ENCODE assay signal across 8 cellular contexts in the genomic region with DNA sequence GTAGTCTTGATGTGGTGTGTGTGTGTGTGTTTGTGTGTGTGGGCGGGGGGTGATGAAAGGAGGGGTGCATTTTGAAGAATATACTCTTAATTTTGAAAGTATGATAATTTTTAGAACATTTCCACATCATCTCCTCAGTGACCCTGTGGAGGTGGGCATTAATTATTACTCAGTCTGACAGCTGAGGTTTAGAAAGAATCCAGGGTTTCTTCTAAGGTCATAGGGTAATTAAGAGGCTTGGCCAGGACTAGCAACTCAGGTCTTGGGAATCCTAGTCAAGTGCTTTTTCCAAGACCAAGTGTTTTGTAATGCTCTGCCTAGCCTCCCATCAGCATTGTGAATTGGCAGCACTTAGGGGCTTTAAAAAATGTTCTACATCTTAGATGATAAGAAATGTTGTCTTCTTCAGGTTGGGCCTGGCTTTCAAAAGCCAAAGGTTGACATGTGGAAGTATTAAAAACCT.
DNase-seq lines count a peak whose midpoint lies in the region; ATAC-seq, FAIRE-seq and TF ChIP-seq lines count a peak whose summit lies in the region.

No MANE protein-coding gene starts in this region.

- H3K4me3 Mint-ChIP-seq in stimulated activated naive CD8-positive, alpha-beta T cell treated with anti-CD3 and anti-CD28 coated beads, Interleukin-15, Interleukin-2, amounts not matched to agents 100 ng/mL and 50 ng/mL, for 24 hours: peak overlapping the region; percentile 92
- H3K4me3 Mint-ChIP-seq in memory B cell: peak overlapping the region; percentile 97

- intact Hi-C loops in K562 (cut with micrococcal nuclease): loop anchor here (1.0 kb wide), 1 partner anchor 9 kb away; no protein-coding TSS in a partner anchor

- TF ChIP-seq EP300 in K562 (IDR thresholded peaks at IDR 0.05; ENCODE audit: low read length): no peak

- H3K4me2 ChIP-seq in K562 (ENCODE audit: insufficient read depth, low read length): no peak overlapping the region

- no peak overlapping the region for H3K27ac ChIP-seq in K562 (ENCODE audit: extremely low read depth, low read depth, low read length)

- no peaks in the 10 kb centered on the region for H3K27me3 Mint-ChIP-seq in stimulated activated naive CD8-positive, alpha-beta T cell treated with anti-CD3 and anti-CD28 coated beads, Interleukin-15, Interleukin-2, amounts not matched to agents 100 ng/mL and 50 ng/mL, for 24 hours
- no peaks in the 10 kb centered on the region for H3K27me3 Mint-ChIP-seq in memory B cell

- no peak for ATAC-seq in stimulated activated naive CD8-positive, alpha-beta T cell treated with anti-CD3 and anti-CD28 coated beads, Interleukin-15, Interleukin-2, amounts not matched to agents 100 U/mL and 50 U/mL, for 24 hours
- ATAC-seq in K562 (no peak), memory B cell (ENCODE audit: low read depth) (no peak), HG03565 (IDR thresholded peaks at IDR 0.05; ENCODE audit: unreplicated experiment) (no peak), GM19397 (IDR thresholded peaks at IDR 0.05; ENCODE audit: unreplicated experiment) (no peak), GM18517 (IDR thresholded peaks at IDR 0.05; ENCODE audit: unreplicated experiment) (no peak)

- no peaks in the 10 kb centered on the region for H3K9me3 Mint-ChIP-seq in stimulated activated naive CD8-positive, alpha-beta T cell treated with anti-CD3 and anti-CD28 coated beads, Interleukin-15, Interleukin-2, amounts not matched to agents 100 ng/mL and 50 ng/mL, for 24 hours
- no peaks in the 10 kb centered on the region for H3K9me3 Mint-ChIP-seq in memory B cell

- H3K4me1 ChIP-seq in K562 (replicated peaks in 1 of 2; ENCODE audit: control insufficient read depth in 2 of 2, insufficient read depth in 2 of 2, low read length in 2 of 2): peaks cover 18 to 22% of the 10 kb centered on the region in 2 experiments

- H3K36me3 ChIP-seq in K562 (ENCODE audit: control insufficient read depth, insufficient read depth, low read length): 0 out of 3 replicates have a peak, but pooled peaks cover 2% of the 10 kb centered on the region

- no peaks in the 10 kb centered on the region for H3K27me3 ChIP-seq in K562 (ENCODE audit: control insufficient read depth in 2 of 2, insufficient read depth in 2 of 2, low read length in 2 of 2)

- no peaks in the 10 kb centered on the region for H4K20me1 ChIP-seq in K562 (replicated peaks; ENCODE audit: control insufficient read depth, insufficient read depth, low read length)

- BruUV-seq in K562 (replicated peaks; lab: Mats Ljungman, UMichigan): TSS peak; percentile 40

- TF ChIP-seq POLR2A in K562 (conservative IDR thresholded peaks at IDR 0.05): no peak

- H3K27ac Mint-ChIP-seq in stimulated activated naive CD8-positive, alpha-beta T cell treated with anti-CD3 and anti-CD28 coated beads, Interleukin-15, Interleukin-2, amounts not matched to agents 100 ng/mL and 50 ng/mL, for 24 hours: peak overlapping the region; percentile 85
- H3K27ac Mint-ChIP-seq in memory B cell: peak overlapping the region; percentile 87

- no peak overlapping the region for H3K4me3 ChIP-seq in K562

- peaks cover 33% of the 10 kb centered on the region for H3K79me2 ChIP-seq in K562 (ENCODE audit: control insufficient read depth, insufficient read depth, low read length)

- no peak overlapping the region for H3K9ac ChIP-seq in K562 (ENCODE audit: insufficient read depth in 1 of 2, low read depth in 2 of 2, low read length in 2 of 2)

- 100% methylated on average over 1 of the region's 1 CpG for WGBS in K562 (ENCODE audit: insufficient coverage, low coverage, missing lambda C conversion rate)

- H3K9me3 ChIP-seq in K562 (replicated peaks; ENCODE audit: control insufficient read depth, insufficient read depth, low read depth, low read length): no peaks in the 10 kb centered on the region

- peaks cover 57% of the 10 kb centered on the region for H3K4me1 Mint-ChIP-seq in stimulated activated naive CD8-positive, alpha-beta T cell treated with anti-CD3 and anti-CD28 coated beads, Interleukin-15, Interleukin-2, amounts not matched to agents 100 ng/mL and 50 ng/mL, for 24 hours (ENCODE audit: low read depth)
- peaks cover 35% of the 10 kb centered on the region for H3K4me1 Mint-ChIP-seq in memory B cell

- CTCF ChIA-PET in K562 (lab: Yijun Ruan, JAX; ENCODE audit: low intra/inter-chr PET ratio): no interaction called here

- no peak for TF ChIP-seq RAD21 in K562 (CRISPR knock-in tag; conservative IDR thresholded peaks at IDR 0.05 in 1 of 2, IDR thresholded peaks at IDR 0.05 in 1 of 2)

- H2AFZ ChIP-seq in K562 (ENCODE audit: low read depth, low read length): 0 out of 2 replicates have a peak overlapping the region, but pooled peaks have one; percentile 93

- no peak for TF ChIP-seq CTCF in K562 (IDR thresholded peaks at IDR 0.05 in 2 of 3, conservative IDR thresholded peaks at IDR 0.05 in 1 of 3; ENCODE audit: insufficient read depth in 2 of 3, low read depth in 1 of 3, low read length in 3 of 3)

- no peak for DNase-seq in stimulated activated naive CD8-positive, alpha-beta T cell treated with anti-CD3 and anti-CD28 coated beads, Interleukin-15, Interleukin-2, amounts not matched to agents 100 U/mL and 50 U/mL, for 24 hours
- DNase-seq in K562 (ENCODE audit: extremely low read depth in 1 of 4, low spot score in 3 of 4) (no peak), memory B cell (ENCODE audit: low spot score in 2 of 2) (no peak)
- no peak for DNase-seq in stimulated activated CD4-positive, alpha-beta T cell treated with anti-CD3 and anti-CD28 coated beads, Interleukin-2, amount 100 ng/mL, for 48 hours

- H3K9me1 ChIP-seq in K562 (ENCODE audit: control insufficient read depth, insufficient read depth, low read length): no peaks in the 10 kb centered on the region

- no peaks in the 10 kb centered on the region for H3K36me3 Mint-ChIP-seq in stimulated activated naive CD8-positive, alpha-beta T cell treated with anti-CD3 and anti-CD28 coated beads, Interleukin-15, Interleukin-2, amounts not matched to agents 100 ng/mL and 50 ng/mL, for 24 hours (ENCODE audit: low read depth)
- no peaks in the 10 kb centered on the region for H3K36me3 Mint-ChIP-seq in memory B cell

- POLR2A ChIA-PET in K562 (lab: Yijun Ruan, JAX): interaction anchor here (5.0 kb wide), 1 partner anchor 9 kb away, joined by 28 read pairs; no protein-coding TSS in a partner anchor

- FAIRE-seq in K562 (lab: Jason Lieb, UNC): no peak

- in situ Hi-C loops in K562 (cut with MboI): no loop called here

TF ChIP-seq in K562, 482 proteins besides CTCF, POLR2A, EP300 and RAD21 (continues in another document):
- TF ChIP-seq CBX2 (IDR thresholded peaks at IDR 0.05; ENCODE audit: insufficient read depth, low read length, poor library complexity, severe bottlenecking): no peak
- TF ChIP-seq ZFX (CRISPR knock-in tag; IDR thresholded peaks at IDR 0.05): no peak
- TF ChIP-seq TARDBP (IDR thresholded peaks at IDR 0.05): no peak
- TF ChIP-seq EGR1 (conservative IDR thresholded peaks at IDR 0.05): peak; percentile 63
- TF ChIP-seq MED1 (CRISPR knock-in tag; IDR thresholded peaks at IDR 0.05; ENCODE audit: borderline replicate concordance): no peak
- TF ChIP-seq, protein P1, sequence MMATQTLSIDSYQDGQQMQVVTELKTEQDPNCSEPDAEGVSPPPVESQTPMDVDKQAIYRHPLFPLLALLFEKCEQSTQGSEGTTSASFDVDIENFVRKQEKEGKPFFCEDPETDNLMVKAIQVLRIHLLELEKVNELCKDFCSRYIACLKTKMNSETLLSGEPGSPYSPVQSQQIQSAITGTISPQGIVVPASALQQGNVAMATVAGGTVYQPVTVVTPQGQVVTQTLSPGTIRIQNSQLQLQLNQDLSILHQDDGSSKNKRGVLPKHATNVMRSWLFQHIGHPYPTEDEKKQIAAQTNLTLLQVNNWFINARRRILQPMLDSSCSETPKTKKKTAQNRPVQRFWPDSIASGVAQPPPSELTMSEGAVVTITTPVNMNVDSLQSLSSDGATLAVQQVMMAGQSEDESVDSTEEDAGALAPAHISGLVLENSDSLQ (IDR thresholded peaks at IDR 0.05): peak; percentile 50
- no peak for TF ChIP-seq ZNF551 (CRISPR knock-in tag; IDR thresholded peaks at IDR 0.05)
- TF ChIP-seq PBX2 (CRISPR knock-in tag; IDR thresholded peaks at IDR 0.05; ENCODE audit: low read depth): no peak
- TF ChIP-seq PBX2 (tag; conservative IDR thresholded peaks at IDR 0.05; ENCODE audit: low read depth): peak; percentile 52
- TF ChIP-seq, protein P2, sequence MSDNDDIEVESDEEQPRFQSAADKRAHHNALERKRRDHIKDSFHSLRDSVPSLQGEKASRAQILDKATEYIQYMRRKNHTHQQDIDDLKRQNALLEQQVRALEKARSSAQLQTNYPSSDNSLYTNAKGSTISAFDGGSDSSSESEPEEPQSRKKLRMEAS (CRISPR knock-in tag; IDR thresholded peaks at IDR 0.05): no peak
- no peak for TF ChIP-seq CREB3 (tag; conservative IDR thresholded peaks at IDR 0.05; ENCODE audit: low read depth)
- TF ChIP-seq HNRNPH1 (optimal IDR thresholded peaks at IDR 0.05; ENCODE audit: low read depth, low read length): no peak
- no peak for TF ChIP-seq ZBTB1 (CRISPR knock-in tag; IDR thresholded peaks at IDR 0.05; ENCODE audit: borderline replicate concordance, low read depth)
